ENCODE assay signal across 9 cellular contexts in genomic region chr9:125674981-125675973, GRCh38. TPM values are rescaled to one million over a fixed set of nuclear protein-coding genes. Genes with fewer than 3 reads are reported as not detected.
DNase-seq lines count a peak whose midpoint lies in the region; ATAC-seq, FAIRE-seq and TF ChIP-seq lines count a peak whose summit lies in the region.
"Had no signal": no experiment of that assay in that cellular context is flagged by ENCODE, and none has a peak within 500 bp of the region (broad histone marks: within the 10 kb centered on the region; RNA-seq: fewer than 3 reads in every experiment).

No MANE protein-coding gene starts in this region.

- FAIRE-seq in H1 (lab: Jason Lieb, UNC) (peak; percentile 48), GM19239 (lab: Jason Lieb, UNC) (no peak)

- H3K4me3 ChIP-seq in H1 (ENCODE audit: extremely low read depth in 1 of 4, insufficient read depth in 2 of 4, low read depth in 3 of 4, low read length in 4 of 4) = no peak overlapping the region
- H3K4me3 ChIP-seq in effector memory CD4-positive, alpha-beta T cell (ENCODE audit: insufficient read depth, low read depth, low read length, poor library complexity, severe bottlenecking) = no peak overlapping the region

- CTCF ChIA-PET in H1 (lab: Charles Lee; ENCODE audit: partially characterized antibody) = interaction anchor here (0.6 to 0.7 kb wide), 2 partner anchors 18 to 53 kb away, joined by 3 to 4 read pairs; no protein-coding TSS in a partner anchor

- H3K23ac ChIP-seq in H1 (ENCODE audit: insufficient read length) = no peak overlapping the region

- peak; percentile 69 for DNase-seq in Caki2 (ENCODE audit: low read depth)
- peak; percentile 29 for DNase-seq in NCI-H2196 treated with DMSO at 0.1 percent for 48 hours (lab: John Stamatoyannopoulos, UW; ENCODE audit: unreplicated experiment)
- DNase-seq in H1 (ENCODE audit: low read depth in 1 of 2, low spot score in 2 of 2) = no peak
- peak; percentile 68 for DNase-seq in myocyte (ENCODE audit: low read depth)
- DNase-seq in NCI-H128 (lab: John Stamatoyannopoulos, UW; ENCODE audit: unreplicated experiment) = no peak
- no peak for DNase-seq in effector memory CD4-positive, alpha-beta T cell
- DNase-seq in GM19239 (ENCODE audit: insufficient read length, low spot score) = no peak
- DNase-seq: activated T-cell treated with anti-CD3 and anti-CD28 coated beads, Interleukin-2, amount 50 U/mL, for 72 hours had no signal

- H4K20me1 ChIP-seq in H1 (replicated peaks in 1 of 2; ENCODE audit: control insufficient read depth in 1 of 2, insufficient read depth in 2 of 2, low read length in 2 of 2) = peaks cover 0 to 3% of the 10 kb centered on the region in 2 experiments

- H3K18ac ChIP-seq in H1 (ENCODE audit: extremely low read depth, low read length) = no peak overlapping the region

- peaks cover 0 to 5% (median 1%) of the 10 kb centered on the region in 4 experiments; a peak in 3 of 7 replicates for H3K4me1 ChIP-seq in H1 (replicated peaks in 1 of 4; ENCODE audit: control insufficient read depth in 3 of 4, insufficient read depth in 4 of 4, low read length in 3 of 4)
- H3K4me1 ChIP-seq in effector memory CD4-positive, alpha-beta T cell (ENCODE audit: control insufficient read depth, insufficient read depth, low read length, poor library complexity, severe bottlenecking) = peaks cover 4% of the 10 kb centered on the region

- no peak for TF ChIP-seq EP300 in H1 (IDR thresholded peaks at IDR 0.05; ENCODE audit: borderline replicate concordance in 1 of 2, low read depth in 2 of 2, low read length in 2 of 2)

- H2BK5ac ChIP-seq in H1 (ENCODE audit: low read depth, low read length) = no peak overlapping the region

- no peaks in the 10 kb centered on the region for H3K79me1 ChIP-seq in H1 (ENCODE audit: low read depth, low read length)

- no peak overlapping the region for H3K27ac ChIP-seq in H1 (ENCODE audit: low read depth, low read length)
- no peak overlapping the region for H3K27ac ChIP-seq in effector memory CD4-positive, alpha-beta T cell (ENCODE audit: insufficient read depth, low read length, poor library complexity, severe bottlenecking)

- no peak overlapping the region for H3K56ac ChIP-seq in H1 (replicated peaks; ENCODE audit: insufficient read length, low read depth, low read length)

- in situ Hi-C loops in Caki2 (cut with HindIII; ENCODE audit: low pct_unique_long_range_greater_than_20kb, low sequenced_read_pairs) = no loop called here

- no peak for TF ChIP-seq POLR2A in H1 (IDR thresholded peaks at IDR 0.05; ENCODE audit: control extremely low read depth in 1 of 2, low read depth in 2 of 2, low read length in 2 of 2)

- POLR2A ChIA-PET in H1 (lab: Charles Lee; ENCODE audit: partially characterized antibody) = interaction anchor here (1.6 kb wide), 1 partner anchor 8 kb away, joined by 3 read pairs; no protein-coding TSS in a partner anchor

- H2BK15ac ChIP-seq in H1 (ENCODE audit: low read length) = no peak overlapping the region

- H2AK5ac ChIP-seq in H1 (ENCODE audit: low read depth, low read length) = no peak overlapping the region

- H4K5ac ChIP-seq in H1 (ENCODE audit: insufficient read length, low read depth, low read length) = no peak overlapping the region

- WGBS in H1 (ENCODE audit: extremely low coverage in 1 of 2, insufficient coverage in 1 of 2, insufficient read length in 1 of 2, insufficient replicate concordance in 2 of 2, low coverage in 1 of 2, low lambda C conversion rate in 2 of 2, missing lambda C conversion rate in 1 of 2), 2 experiments = 82% methylated on average over 3 of the region's 3 CpGs; no CpG with 5 or more reads in 1 of the 2 experiments

- no peak for TF ChIP-seq CTCF in H1 (IDR thresholded peaks at IDR 0.05; ENCODE audit: control extremely low read depth in 1 of 3, insufficient read depth in 1 of 3, low read depth in 1 of 3, low read length in 3 of 3)

- no peak for TF ChIP-seq RAD21 in H1 (IDR thresholded peaks at IDR 0.05 in 1 of 2, conservative IDR thresholded peaks at IDR 0.05 in 1 of 2; ENCODE audit: low read depth in 2 of 2, low read length in 2 of 2)

- H4K8ac ChIP-seq in H1 (ENCODE audit: extremely low read depth, insufficient read depth, low read length) = no peak overlapping the region

- peaks cover 0 to 3% (median 0%) of the 10 kb centered on the region in 4 experiments; a peak in 1 of 8 replicates for H3K36me3 ChIP-seq in H1 (ENCODE audit: control insufficient read depth in 2 of 4, insufficient read depth in 4 of 4, low read length in 3 of 4)
- peaks cover 4% of the 10 kb centered on the region for H3K36me3 ChIP-seq in effector memory CD4-positive, alpha-beta T cell (ENCODE audit: control insufficient read depth, insufficient read depth, low read length)

- H3K27me3 ChIP-seq in H1 (replicated peaks in 1 of 4; ENCODE audit: control insufficient read depth in 3 of 4, extremely low read depth in 1 of 4, insufficient read depth in 3 of 4, low read length in 3 of 4) = no peaks in the 10 kb centered on the region
- no peaks in the 10 kb centered on the region for H3K27me3 ChIP-seq in effector memory CD4-positive, alpha-beta T cell (replicated peaks; ENCODE audit: control insufficient read depth, insufficient read depth, low read length, poor library complexity, severe bottlenecking)

- H4K91ac ChIP-seq in H1 (replicated peaks; ENCODE audit: insufficient read length, low read length) = no peak overlapping the region

- H3K14ac ChIP-seq in H1 (ENCODE audit: insufficient read length) = no peak overlapping the region

- H2BK20ac ChIP-seq in H1 (ENCODE audit: low read length) = no peak overlapping the region

- H2BK12ac ChIP-seq in H1 (ENCODE audit: low read depth, low read length) = no peak overlapping the region

- H3K79me2 ChIP-seq in H1 (ENCODE audit: control insufficient read depth in 1 of 2, insufficient read depth in 2 of 2, low read length in 2 of 2) = peaks cover 0 to 55% of the 10 kb centered on the region in 2 experiments; a peak in 3 of 4 replicates

- H3K9ac ChIP-seq in H1 (replicated peaks in 1 of 4; ENCODE audit: extremely low read depth in 1 of 4, low read depth in 3 of 4, low read length in 3 of 4) = no peak overlapping the region

- H3K4ac ChIP-seq in H1 (replicated peaks; ENCODE audit: insufficient read length, low read depth, low read length) = no peak overlapping the region

- no peak overlapping the region for H3K4me2 ChIP-seq in H1 (ENCODE audit: insufficient read depth in 1 of 2, low read depth in 2 of 2, low read length in 2 of 2)

- H2AFZ ChIP-seq in H1 (ENCODE audit: low read length) = no peak overlapping the region

- no peak overlapping the region for H2BK120ac ChIP-seq in H1 (replicated peaks; ENCODE audit: low read depth, low read length)

- no peaks in the 10 kb centered on the region for H3K23me2 ChIP-seq in H1 (ENCODE audit: low read depth, low read length)

- ATAC-seq in GM18502 (IDR thresholded peaks at IDR 0.05; ENCODE audit: poor library complexity, unreplicated experiment) = no peak
- ATAC-seq: activated T-cell treated with anti-CD3 and anti-CD28 coated beads, Interleukin-2, amount 50 U/mL, for 72 hours had no signal

- no peaks in the 10 kb centered on the region for H3K9me3 ChIP-seq in H1 (ENCODE audit: insufficient read depth in 2 of 2, low read depth in 1 of 2, low read length in 1 of 2)
- H3K9me3 ChIP-seq in effector memory CD4-positive, alpha-beta T cell (ENCODE audit: control insufficient read depth, low read length) = no peaks in the 10 kb centered on the region

TF ChIP-seq in H1, 55 proteins besides CTCF, POLR2A, EP300 and RAD21:
- TF ChIP-seq SIN3A (conservative IDR thresholded peaks at IDR 0.05 in 1 of 2, IDR thresholded peaks at IDR 0.05 in 1 of 2; ENCODE audit: low read depth in 1 of 2, low read length in 2 of 2) = no peak
- no peak for TF ChIP-seq ASH2L (IDR thresholded peaks at IDR 0.05; ENCODE audit: low read length)
- no peak for TF ChIP-seq CHD1 (IDR thresholded peaks at IDR 0.05; ENCODE audit: low read depth, low read length)
- TF ChIP-seq SP1 (IDR thresholded peaks at IDR 0.05; ENCODE audit: low read depth, low read length) = no peak
- no peak for TF ChIP-seq SRF (IDR thresholded peaks at IDR 0.05; ENCODE audit: low read depth, low read length)
- no peak for TF ChIP-seq SAP30 (IDR thresholded peaks at IDR 0.05; ENCODE audit: insufficient read depth, insufficient replicate concordance, low read length)
- TF ChIP-seq TBP (IDR thresholded peaks at IDR 0.05; ENCODE audit: low read depth, low read length) = no peak
- no peak for TF ChIP-seq MAFK (IDR thresholded peaks at IDR 0.05; ENCODE audit: low read depth, low read length)
- TF ChIP-seq TAF1 (IDR thresholded peaks at IDR 0.05; ENCODE audit: low read depth, low read length) = no peak
- TF ChIP-seq SUZ12 (IDR thresholded peaks at IDR 0.05; ENCODE audit: low read length) = no peak

RNA-seq across cellular contexts. Expression of gene MAPKAP1, which starts 31.7 kb away (rescaled TPM):
- total RNA-seq in Caki2 (2014; rRNA removed; shearing (Covaris generic); ENCODE audit: low replicate concordance) = 68.7 and 140 TPM in 2 replicates
- 140 and 146 TPM in 2 replicates for total RNA-seq in H1 (2021; fragmentation: NEBNext Ultra II Directional; extraction: Animal tissue kit (Norgen Biotek cat#: 25700))
- polyA plus RNA-seq in H1 (2011; rRNA removed) = 79.2 and 101 TPM in 2 replicates
- 85.1 TPM for polyA plus RNA-seq in H1 (2011; cell fraction: cytosol; rRNA removed)
- 106 TPM for polyA plus RNA-seq in H1 (2011; cell fraction: nucleus; rRNA removed)
- 86.0 to 98.9 TPM (median 91.5 TPM) in 4 replicates for polyA plus RNA-seq in H1 (2012, experiment 1 of 2)
- 41.8 TPM for polyA plus RNA-seq in H1 (2012, experiment 2 of 2)
- polyA plus RNA-seq in H1 (2013, experiment 1 of 2) = 89.0 TPM
- 86.7 TPM for polyA plus RNA-seq in H1 (2013, experiment 2 of 2)
- 117 and 131 TPM in 2 replicates for polyA minus RNA-seq in H1 (2011; rRNA and poly(A)+ RNA removed)
- polyA minus RNA-seq in H1 (2011; cell fraction: cytosol; rRNA and poly(A)+ RNA removed) = 31.9 TPM
- polyA minus RNA-seq in H1 (2011; cell fraction: nucleus; rRNA and poly(A)+ RNA removed) = 97.4 TPM
- total RNA-seq in myocyte = 109 and 116 TPM in 2 replicates
- 98.3 TPM for polyA plus RNA-seq in myocyte (2012)

Comparison
In these comparisons a context has a peak if more than half of its experiments do, and no peak if none do; other contexts are left out.
1. DNase-seq: peak in Caki2 (single experiment), NCI-H2196 treated with DMSO at 0.1 percent for 48 hours (single experiment) and myocyte (single experiment); none in H1 (0 of 2), NCI-H128 (single experiment), effector memory CD4-positive, alpha-beta T cell (0 of 3) and GM19239 (single experiment).